11 cellular contexts compared by ENCODE assay signal in genomic region chr2:39431592-39432316, GRCh38. TPM values are rescaled to one million over a fixed set of nuclear protein-coding genes. Genes with fewer than 3 reads are reported as not detected.
A peak's percentile ranks its signal among the peaks of the same experiment; 100 is the strongest.
DNase-seq lines count a peak whose midpoint lies in the region; ATAC-seq and TF ChIP-seq lines count a peak whose summit lies in the region.
"Had no signal": no experiment of that assay in that cellular context is flagged by ENCODE, and none has a peak within 500 bp of the region (broad histone marks: within the 10 kb centered on the region; RNA-seq: fewer than 3 reads in every experiment).

No MANE protein-coding gene starts in this region.

- peaks cover 0 to under 1% (median 0%) of the 10 kb centered on the region in 3 donors for H3K36me3 ChIP-seq in tibial artery

- H3K27ac ChIP-seq in right cardiac atrium (ENCODE audit: low read length), result peak overlapping the region; percentile 42
- H3K27ac ChIP-seq in tibial artery, result peak overlapping the region; percentile 20

- no peaks in the 10 kb centered on the region for H3K27me3 ChIP-seq in right cardiac atrium (ENCODE audit: control insufficient read depth, insufficient read depth)
- no peaks in the 10 kb centered on the region for H3K27me3 ChIP-seq in tibial artery
- H3K27me3 ChIP-seq: MG63 had no signal

- peaks cover 4% of the 10 kb centered on the region for H3K4me1 ChIP-seq in right cardiac atrium (ENCODE audit: control insufficient read depth, insufficient read depth, low read length)
- peaks cover 0 to 70% (median 41%) of the 10 kb centered on the region in 4 donors for H3K4me1 ChIP-seq in tibial artery

- intact Hi-C loops in right cardiac atrium (cut with DNase I), result loop anchor here in 2 of 4 donors (5.0 to 10.0 kb wide), 2 partner anchors 44 to 57 kb away; no protein-coding TSS in a partner anchor
- intact Hi-C loops in tibial artery (cut with DNase I; ENCODE audit: low total_unique reads), result no loop called here

- no peak for DNase-seq in activated CD4-positive, CD25-positive, alpha-beta regulatory T cell (lab: John Stamatoyannopoulos, UW)
- DNase-seq in SK-MEL-5 (ENCODE audit: low read depth, low spot score), result peak; percentile 44
- no peak for DNase-seq in right cardiac atrium
- no peak for DNase-seq in tibial artery
- DNase-seq in SW480 (ENCODE audit: low spot score), result no peak
- DNase-seq in NK-92 treated with Interleukin-12 subunit alpha and Interleukin-12 subunit beta, amount 100 ng/mL, for 24 hours (lab: John Stamatoyannopoulos, UW), result no peak
- no peak for DNase-seq in dermis blood vessel endothelial cell
- DNase-seq: activated CD4-positive, alpha-beta T cell treated with anti-CD3 and anti-CD28 coated beads, Interleukin-2, amount 10 ng/mL, durations not matched to agents 7 days and 5 days; activated naive CD8-positive, alpha-beta T cell treated with anti-CD3 and anti-CD28 coated beads, Interleukin-2, amount 10 ng/mL, durations not matched to agents 7 days and 5 days; MG63 had no signal

- in situ Hi-C loops in SK-MEL-5 (cut with HindIII; ENCODE audit: low pct_unique_long_range_greater_than_20kb, low sequenced_read_pairs), result no loop called here

- WGBS in right cardiac atrium, result 28% methylated on average over 3 of the region's 3 CpGs

- TF ChIP-seq CTCF in tibial artery (IDR thresholded peaks at IDR 0.05), result no peak

- no peaks in the 10 kb centered on the region for H3K9me3 ChIP-seq in right cardiac atrium (ENCODE audit: control insufficient read depth, low read length)
- H3K9me3 ChIP-seq in tibial artery, result no peaks in the 10 kb centered on the region
- H3K9me3 ChIP-seq: MG63 had no signal

- ATAC-seq in activated CD4-positive, CD25-positive, alpha-beta regulatory T cell treated with anti-CD3 and anti-CD28 coated beads, Interleukin-2, amount 50 U/mL, for 24 hours, result peak; percentile 30 to 58
- peak; percentile 50 to 57 for ATAC-seq in right cardiac atrium

- H3K4me3 ChIP-seq in right cardiac atrium (ENCODE audit: low read length) (no peak overlapping the region), tibial artery (no peak overlapping the region)
- H3K4me3 ChIP-seq: MG63 had no signal

RNA-seq across cellular contexts. Expression of gene MAP4K3, which starts 5.3 kb away (rescaled TPM):
- 68.4 and 73.1 TPM in 2 replicates for total RNA-seq in SK-MEL-5 (2014; rRNA removed; shearing (Covaris generic))
- polyA plus RNA-seq in SK-MEL-5 (2015; cell fraction: cytosol; rRNA removed), result 25.8 and 39.0 TPM in 2 replicates
- polyA plus RNA-seq in SK-MEL-5 (2015; cell fraction: nucleus; rRNA removed), result 45.6 and 68.0 TPM in 2 replicates
- total RNA-seq in right cardiac atrium (10 to 100 TPM; 39.3 to 50.0 (median 43.5) TPM), dermis blood vessel endothelial cell (17.4 and 24.0 TPM in 2 replicates)
- polyA plus RNA-seq in right cardiac atrium, result 18.7 TPM
